Comparison of ENCODE assay signal across 9 cellular contexts in the genomic region with DNA sequence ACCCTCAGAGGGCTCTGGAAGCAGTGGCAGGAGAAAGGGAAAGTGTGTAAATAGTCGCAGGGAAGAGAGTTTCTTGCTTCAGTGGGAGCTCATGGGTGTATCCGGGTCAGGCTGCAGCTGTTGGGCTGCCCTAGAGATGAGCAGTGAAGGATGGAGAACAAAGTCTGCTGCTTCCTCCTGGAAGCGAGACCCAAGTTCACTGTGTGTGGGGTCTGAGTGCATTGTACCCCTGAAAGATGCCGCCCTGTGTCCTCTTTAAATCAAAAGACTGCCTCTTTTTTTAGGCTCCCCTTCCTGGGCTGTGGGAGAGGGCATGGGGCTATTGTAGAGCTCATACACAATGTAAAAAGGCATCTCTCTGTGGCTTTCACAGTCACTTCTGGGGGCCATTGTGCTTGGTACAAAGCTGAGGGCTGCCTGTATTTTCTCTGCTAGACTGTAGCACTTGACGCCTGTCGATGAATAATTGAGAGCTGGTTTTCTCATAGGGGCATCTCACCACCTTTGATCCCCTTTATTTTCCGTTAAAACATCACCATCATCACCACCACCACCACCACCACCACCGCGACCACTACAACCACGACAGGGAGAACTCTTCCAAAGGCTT. TPM values are rescaled to one million over a fixed set of nuclear protein-coding genes. Genes with fewer than 3 reads are reported as not detected.
DNase-seq lines count a peak whose midpoint lies in the region; ATAC-seq and TF ChIP-seq lines count a peak whose summit lies in the region.
"Had no signal": no experiment of that assay in that cellular context is flagged by ENCODE, and none has a peak within 500 bp of the region (broad histone marks: within the 10 kb centered on the region; RNA-seq: fewer than 3 reads in every experiment).

No MANE protein-coding gene starts in this region.

- no peaks in the 10 kb centered on the region for H3K27me3 ChIP-seq in CD4-positive, alpha-beta T cell (ENCODE audit: control insufficient read depth, insufficient read depth, low read length)
- no peaks in the 10 kb centered on the region for H3K27me3 ChIP-seq in endodermal cell (ENCODE audit: control insufficient read depth, insufficient read depth, low read length, poor library complexity, severe bottlenecking)

- H3K27ac Mint-ChIP-seq in CD4-positive, alpha-beta T cell: peak overlapping the region; percentile 57
- H3K27ac Mint-ChIP-seq in endodermal cell (no peak overlapping the region), endothelial cell (ENCODE audit: unreplicated experiment) (no peak overlapping the region)

- POLR2A ChIA-PET in CD4-positive, alpha-beta T cell (lab: Charles Lee): interaction anchor here (1.0 to 3.1 kb wide), 7 partner anchors 11 to 110 kb away, joined by 3 to 19 read pairs (median 6); a partner anchor contains a TSS

- H3K9ac ChIP-seq in endodermal cell (ENCODE audit: extremely low read depth, low read length, poor library complexity, severe bottlenecking): no peak overlapping the region

- peaks cover 7% of the 10 kb centered on the region for H3K36me3 Mint-ChIP-seq in CD4-positive, alpha-beta T cell (ENCODE audit: low read depth)
- H3K36me3 Mint-ChIP-seq in endodermal cell (ENCODE audit: low read depth): peaks cover 6% of the 10 kb centered on the region
- no peaks in the 10 kb centered on the region for H3K36me3 Mint-ChIP-seq in endothelial cell (ENCODE audit: low read depth, unreplicated experiment)

- CTCF ChIA-PET in CD4-positive, alpha-beta T cell (lab: Charles Lee): interaction anchor here (1.1 to 1.8 kb wide), 4 partner anchors 14 to 92 kb away, joined by 3 to 7 read pairs (median 3); no protein-coding TSS in a partner anchor

- no peak for DNase-seq in CD4-positive, alpha-beta T cell
- DNase-seq in GM19238 (ENCODE audit: insufficient read length, low spot score): peak; percentile 28
- no peak for DNase-seq in endodermal cell
- DNase-seq in DMS53 (lab: John Stamatoyannopoulos, UW): no peak
- no peak for DNase-seq in endothelial cell (ENCODE audit: low spot score)
- no peak for DNase-seq in cerebellar cortex (ENCODE audit: low spot score)
- no peak for DNase-seq in activated CD4-positive, alpha-beta T cell treated with anti-CD3 and anti-CD28 coated beads, Interleukin-2, amount 50 U/mL, for 48 hours
- DNase-seq: NCI-H2171 treated with DMSO at 0.1 percent for 48 hours had no signal

- H3K36me3 ChIP-seq in endodermal cell (ENCODE audit: control insufficient read depth, insufficient read depth, low read length): peaks cover 4% of the 10 kb centered on the region

- intact Hi-C loops in CD4-positive, alpha-beta T cell (cut with DNase I, micrococcal nuclease): no loop called here

- no peak overlapping the region for H3K4me3 ChIP-seq in endodermal cell (ENCODE audit: low read length)

- WGBS in endodermal cell (ENCODE audit: insufficient coverage in 1 of 2, insufficient read length in 1 of 2), 2 experiments: 61 to 80% methylated on average over 5 to 10 of the region's 10 CpGs

- no peaks in the 10 kb centered on the region for H3K9me3 Mint-ChIP-seq in CD4-positive, alpha-beta T cell
- H3K9me3 Mint-ChIP-seq in endodermal cell (no peaks in the 10 kb centered on the region), endothelial cell (ENCODE audit: unreplicated experiment) (no peaks in the 10 kb centered on the region)

- ATAC-seq in CD4-positive, alpha-beta T cell (ENCODE audit: poor library complexity): no peak
- peak; percentile 67 for ATAC-seq in HG03432 (IDR thresholded peaks at IDR 0.05; ENCODE audit: unreplicated experiment)

- H3K4me3 Mint-ChIP-seq in CD4-positive, alpha-beta T cell: peak overlapping the region; percentile 68
- H3K4me3 Mint-ChIP-seq in endodermal cell (no peak overlapping the region), endothelial cell (ENCODE audit: unreplicated experiment) (no peak overlapping the region)

- H3K4me1 ChIP-seq in endodermal cell (ENCODE audit: control insufficient read depth, insufficient read depth, low read length): peaks cover 2% of the 10 kb centered on the region

- no peaks in the 10 kb centered on the region for H3K27me3 Mint-ChIP-seq in CD4-positive, alpha-beta T cell
- no peaks in the 10 kb centered on the region for H3K27me3 Mint-ChIP-seq in endodermal cell (ENCODE audit: insufficient read depth)
- peaks cover 3% of the 10 kb centered on the region for H3K27me3 Mint-ChIP-seq in endothelial cell (ENCODE audit: unreplicated experiment)

- H3K9me3 ChIP-seq in CD4-positive, alpha-beta T cell (ENCODE audit: control insufficient read depth, low read length): no peaks in the 10 kb centered on the region
- H3K9me3 ChIP-seq in endodermal cell (ENCODE audit: control insufficient read depth, low read length): peaks cover 5% of the 10 kb centered on the region

- no peak overlapping the region for H3K27ac ChIP-seq in CD4-positive, alpha-beta T cell (ENCODE audit: low read depth, low read length)
- peak overlapping the region; percentile 81 for H3K27ac ChIP-seq in endodermal cell (ENCODE audit: low read depth, low read length)

- H3K4me1 Mint-ChIP-seq in CD4-positive, alpha-beta T cell (ENCODE audit: low read depth): peaks cover 87% of the 10 kb centered on the region
- H3K4me1 Mint-ChIP-seq in endodermal cell (peaks cover 42% of the 10 kb centered on the region), endothelial cell (ENCODE audit: unreplicated experiment) (peaks cover 12% of the 10 kb centered on the region)

- TF ChIP-seq CTCF in CD4-positive, alpha-beta T cell (IDR thresholded peaks at IDR 0.05): no peak
- TF ChIP-seq CTCF in endodermal cell (conservative IDR thresholded peaks at IDR 0.05) (no peak), endothelial cell (IDR thresholded peaks at IDR 0.05; ENCODE audit: unreplicated experiment) (no peak)

RNA-seq across cellular contexts. Expression of a gene that starts 16.7 kb away (rescaled TPM):
- total RNA-seq in CD4-positive, alpha-beta T cell: 10 to 100 TPM; 53.4 to 53.6 TPM
- total RNA-seq in endodermal cell (10 to 100 TPM; 30.7 to 36.2 TPM), endothelial cell (ENCODE audit: unreplicated experiment) (11.8 TPM)
- polyA plus RNA-seq in endodermal cell (2013, experiment 1 of 2): 17.3 TPM
- 17.2 TPM for polyA plus RNA-seq in endodermal cell (2013, experiment 2 of 2)
